In the genomic region with DNA sequence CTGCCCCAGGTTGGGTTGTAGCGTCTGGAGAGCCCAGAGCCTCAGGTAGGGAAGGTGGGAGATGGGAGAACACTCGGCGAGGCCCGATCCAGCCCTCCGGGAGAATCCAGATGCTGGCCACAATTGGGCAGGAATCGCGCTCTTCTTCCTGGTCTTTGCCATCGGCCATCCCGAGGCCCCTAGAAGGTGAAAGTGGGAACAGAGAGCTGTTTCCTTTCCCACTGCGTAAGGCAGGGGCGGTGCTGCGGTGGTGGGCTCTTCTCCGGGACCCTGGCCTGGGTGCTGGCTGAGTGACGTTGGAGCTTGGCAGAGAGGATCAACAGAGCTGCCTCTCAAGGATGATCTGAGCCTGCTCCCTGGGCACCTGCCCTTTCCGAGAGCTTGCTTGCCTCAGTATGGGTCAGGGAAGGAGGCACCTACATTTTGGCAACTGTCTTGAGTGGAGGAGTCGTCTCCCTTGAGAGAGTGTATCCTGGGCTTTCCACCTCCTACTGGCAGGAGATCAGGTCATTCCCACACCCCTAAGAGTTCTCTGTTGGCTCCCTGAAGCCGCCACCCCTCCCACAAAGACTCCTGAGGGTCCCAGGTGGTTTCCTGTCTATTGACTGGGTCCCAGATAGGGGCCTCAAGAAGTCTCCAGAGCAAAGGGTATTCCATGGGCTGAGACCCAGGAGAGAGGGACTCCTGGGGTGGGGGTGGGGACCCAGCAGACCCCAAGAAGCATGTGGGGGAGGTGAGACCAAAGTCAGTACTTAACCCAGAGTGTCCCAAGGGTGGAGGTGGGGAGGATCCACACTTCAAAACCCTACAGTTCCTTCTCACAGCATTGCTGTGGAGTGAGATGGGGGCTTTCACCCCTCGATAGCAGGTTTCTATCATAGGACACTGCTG, we compare ENCODE assay signal across 1 cellular context.
TF ChIP-seq lines count a peak whose summit lies in the region.

No MANE protein-coding gene starts in this region.

TF ChIP-seq in HepG2, 621 proteins besides CTCF, POLR2A, EP300 and RAD21 (continued from another document and continues in another):
- 0 out of 2 replicates have a peak, but pooled peaks have one; percentile 3 for TF ChIP-seq FOXK1 (CRISPR knock-in tag; IDR thresholded peaks at IDR 0.05; ENCODE audit: borderline replicate concordance, low read depth)
- no peak for TF ChIP-seq ZBTB7A (CRISPR knock-in tag; IDR thresholded peaks at IDR 0.05)
- no peak for TF ChIP-seq ZEB1 (IDR thresholded peaks at IDR 0.05; ENCODE audit: insufficient replicate concordance, low read depth)
- TF ChIP-seq KMT2A (CRISPR knock-in tag; IDR thresholded peaks at IDR 0.05) = no peak
- 0 out of 2 replicates have a peak, but pooled peaks have one; percentile 25 for TF ChIP-seq JUN (CRISPR knock-in tag; IDR thresholded peaks at IDR 0.05)
- TF ChIP-seq ZNF501 (CRISPR knock-in tag; IDR thresholded peaks at IDR 0.05) = no peak
- no peak for TF ChIP-seq STAG1 (CRISPR knock-in tag; IDR thresholded peaks at IDR 0.05)
- TF ChIP-seq, protein P1, sequence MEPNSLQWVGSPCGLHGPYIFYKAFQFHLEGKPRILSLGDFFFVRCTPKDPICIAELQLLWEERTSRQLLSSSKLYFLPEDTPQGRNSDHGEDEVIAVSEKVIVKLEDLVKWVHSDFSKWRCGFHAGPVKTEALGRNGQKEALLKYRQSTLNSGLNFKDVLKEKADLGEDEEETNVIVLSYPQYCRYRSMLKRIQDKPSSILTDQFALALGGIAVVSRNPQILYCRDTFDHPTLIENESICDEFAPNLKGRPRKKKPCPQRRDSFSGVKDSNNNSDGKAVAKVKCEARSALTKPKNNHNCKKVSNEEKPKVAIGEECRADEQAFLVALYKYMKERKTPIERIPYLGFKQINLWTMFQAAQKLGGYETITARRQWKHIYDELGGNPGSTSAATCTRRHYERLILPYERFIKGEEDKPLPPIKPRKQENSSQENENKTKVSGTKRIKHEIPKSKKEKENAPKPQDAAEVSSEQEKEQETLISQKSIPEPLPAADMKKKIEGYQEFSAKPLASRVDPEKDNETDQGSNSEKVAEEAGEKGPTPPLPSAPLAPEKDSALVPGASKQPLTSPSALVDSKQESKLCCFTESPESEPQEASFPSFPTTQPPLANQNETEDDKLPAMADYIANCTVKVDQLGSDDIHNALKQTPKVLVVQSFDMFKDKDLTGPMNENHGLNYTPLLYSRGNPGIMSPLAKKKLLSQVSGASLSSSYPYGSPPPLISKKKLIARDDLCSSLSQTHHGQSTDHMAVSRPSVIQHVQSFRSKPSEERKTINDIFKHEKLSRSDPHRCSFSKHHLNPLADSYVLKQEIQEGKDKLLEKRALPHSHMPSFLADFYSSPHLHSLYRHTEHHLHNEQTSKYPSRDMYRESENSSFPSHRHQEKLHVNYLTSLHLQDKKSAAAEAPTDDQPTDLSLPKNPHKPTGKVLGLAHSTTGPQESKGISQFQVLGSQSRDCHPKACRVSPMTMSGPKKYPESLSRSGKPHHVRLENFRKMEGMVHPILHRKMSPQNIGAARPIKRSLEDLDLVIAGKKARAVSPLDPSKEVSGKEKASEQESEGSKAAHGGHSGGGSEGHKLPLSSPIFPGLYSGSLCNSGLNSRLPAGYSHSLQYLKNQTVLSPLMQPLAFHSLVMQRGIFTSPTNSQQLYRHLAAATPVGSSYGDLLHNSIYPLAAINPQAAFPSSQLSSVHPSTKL (CRISPR knock-in tag; IDR thresholded peaks at IDR 0.05) = no peak
- no peak for TF ChIP-seq ZNF20 (CRISPR knock-in tag; IDR thresholded peaks at IDR 0.05)
- no peak for TF ChIP-seq ZNF383 (CRISPR knock-in tag; IDR thresholded peaks at IDR 0.05; ENCODE audit: borderline replicate concordance)
- no peak for TF ChIP-seq ZNF720 (CRISPR knock-in tag; IDR thresholded peaks at IDR 0.05)
- TF ChIP-seq, protein P2, sequence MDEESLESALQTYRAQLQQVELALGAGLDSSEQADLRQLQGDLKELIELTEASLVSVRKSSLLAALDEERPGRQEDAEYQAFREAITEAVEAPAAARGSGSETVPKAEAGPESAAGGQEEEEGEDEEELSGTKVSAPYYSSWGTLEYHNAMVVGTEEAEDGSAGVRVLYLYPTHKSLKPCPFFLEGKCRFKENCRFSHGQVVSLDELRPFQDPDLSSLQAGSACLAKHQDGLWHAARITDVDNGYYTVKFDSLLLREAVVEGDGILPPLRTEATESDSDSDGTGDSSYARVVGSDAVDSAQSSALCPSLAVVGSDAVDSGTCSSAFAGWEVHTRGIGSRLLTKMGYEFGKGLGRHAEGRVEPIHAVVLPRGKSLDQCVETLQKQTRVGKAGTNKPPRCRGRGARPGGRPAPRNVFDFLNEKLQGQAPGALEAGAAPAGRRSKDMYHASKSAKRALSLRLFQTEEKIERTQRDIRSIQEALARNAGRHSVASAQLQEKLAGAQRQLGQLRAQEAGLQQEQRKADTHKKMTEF (CRISPR knock-in tag; IDR thresholded peaks at IDR 0.05) = no peak
- 0 out of 2 replicates have a peak, but pooled peaks have one; percentile 13 for TF ChIP-seq GFI1 (CRISPR knock-in tag; IDR thresholded peaks at IDR 0.05; ENCODE audit: borderline replicate concordance)
- 0 out of 2 replicates have a peak, but pooled peaks have one; percentile 12 for TF ChIP-seq FOXC1 (CRISPR knock-in tag; IDR thresholded peaks at IDR 0.05; ENCODE audit: borderline replicate concordance)
- TF ChIP-seq, protein P3, sequence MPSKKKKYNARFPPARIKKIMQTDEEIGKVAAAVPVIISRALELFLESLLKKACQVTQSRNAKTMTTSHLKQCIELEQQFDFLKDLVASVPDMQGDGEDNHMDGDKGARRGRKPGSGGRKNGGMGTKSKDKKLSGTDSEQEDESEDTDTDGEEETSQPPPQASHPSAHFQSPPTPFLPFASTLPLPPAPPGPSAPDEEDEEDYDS (CRISPR knock-in tag; IDR thresholded peaks at IDR 0.05) = no peak
- TF ChIP-seq, protein P4, sequence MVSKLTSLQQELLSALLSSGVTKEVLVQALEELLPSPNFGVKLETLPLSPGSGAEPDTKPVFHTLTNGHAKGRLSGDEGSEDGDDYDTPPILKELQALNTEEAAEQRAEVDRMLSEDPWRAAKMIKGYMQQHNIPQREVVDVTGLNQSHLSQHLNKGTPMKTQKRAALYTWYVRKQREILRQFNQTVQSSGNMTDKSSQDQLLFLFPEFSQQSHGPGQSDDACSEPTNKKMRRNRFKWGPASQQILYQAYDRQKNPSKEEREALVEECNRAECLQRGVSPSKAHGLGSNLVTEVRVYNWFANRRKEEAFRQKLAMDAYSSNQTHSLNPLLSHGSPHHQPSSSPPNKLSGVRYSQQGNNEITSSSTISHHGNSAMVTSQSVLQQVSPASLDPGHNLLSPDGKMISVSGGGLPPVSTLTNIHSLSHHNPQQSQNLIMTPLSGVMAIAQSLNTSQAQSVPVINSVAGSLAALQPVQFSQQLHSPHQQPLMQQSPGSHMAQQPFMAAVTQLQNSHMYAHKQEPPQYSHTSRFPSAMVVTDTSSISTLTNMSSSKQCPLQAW (CRISPR knock-in tag; IDR thresholded peaks at IDR 0.05) = no peak
- TF ChIP-seq MTF2 (CRISPR knock-in tag; IDR thresholded peaks at IDR 0.05; ENCODE audit: borderline replicate concordance) = 0 out of 2 replicates have a peak, but pooled peaks have one; percentile 38
- no peak for TF ChIP-seq EHMT2 (IDR thresholded peaks at IDR 0.05; ENCODE audit: borderline replicate concordance, low read depth, low read length)
- TF ChIP-seq ZBTB7B (CRISPR knock-in tag; IDR thresholded peaks at IDR 0.05) = no peak
- no peak for TF ChIP-seq IRF2 (CRISPR knock-in tag; IDR thresholded peaks at IDR 0.05)
- TF ChIP-seq ZNF567 (CRISPR knock-in tag; IDR thresholded peaks at IDR 0.05; ENCODE audit: borderline replicate concordance) = no peak
- TF ChIP-seq, protein P5, sequence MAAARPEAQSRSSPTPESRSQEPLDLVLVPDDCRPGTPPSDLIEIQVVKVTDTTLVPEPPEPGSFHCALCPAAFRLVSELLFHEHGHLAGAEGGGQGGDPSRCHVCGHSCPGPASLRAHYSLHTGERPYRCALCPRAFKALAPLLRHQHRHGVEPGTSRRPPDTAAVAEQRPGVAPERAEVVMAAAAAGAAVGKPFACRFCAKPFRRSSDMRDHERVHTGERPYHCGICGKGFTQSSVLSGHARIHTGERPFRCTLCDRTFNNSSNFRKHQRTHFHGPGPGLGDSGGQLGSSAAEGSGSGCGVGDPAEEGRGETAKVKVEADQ (CRISPR knock-in tag; IDR thresholded peaks at IDR 0.05; ENCODE audit: borderline replicate concordance) = no peak
- no peak for TF ChIP-seq SMARCC2 (IDR thresholded peaks at IDR 0.05)
- no peak for TF ChIP-seq EEA1 (CRISPR knock-in tag; IDR thresholded peaks at IDR 0.05; ENCODE audit: borderline replicate concordance)
- TF ChIP-seq ZKSCAN5 (CRISPR knock-in tag; IDR thresholded peaks at IDR 0.05) = no peak
- TF ChIP-seq NKX3-1 (CRISPR knock-in tag; IDR thresholded peaks at IDR 0.05) = no peak
- no peak for TF ChIP-seq ZNF768 (CRISPR knock-in tag; IDR thresholded peaks at IDR 0.05)
- TF ChIP-seq, protein P6, sequence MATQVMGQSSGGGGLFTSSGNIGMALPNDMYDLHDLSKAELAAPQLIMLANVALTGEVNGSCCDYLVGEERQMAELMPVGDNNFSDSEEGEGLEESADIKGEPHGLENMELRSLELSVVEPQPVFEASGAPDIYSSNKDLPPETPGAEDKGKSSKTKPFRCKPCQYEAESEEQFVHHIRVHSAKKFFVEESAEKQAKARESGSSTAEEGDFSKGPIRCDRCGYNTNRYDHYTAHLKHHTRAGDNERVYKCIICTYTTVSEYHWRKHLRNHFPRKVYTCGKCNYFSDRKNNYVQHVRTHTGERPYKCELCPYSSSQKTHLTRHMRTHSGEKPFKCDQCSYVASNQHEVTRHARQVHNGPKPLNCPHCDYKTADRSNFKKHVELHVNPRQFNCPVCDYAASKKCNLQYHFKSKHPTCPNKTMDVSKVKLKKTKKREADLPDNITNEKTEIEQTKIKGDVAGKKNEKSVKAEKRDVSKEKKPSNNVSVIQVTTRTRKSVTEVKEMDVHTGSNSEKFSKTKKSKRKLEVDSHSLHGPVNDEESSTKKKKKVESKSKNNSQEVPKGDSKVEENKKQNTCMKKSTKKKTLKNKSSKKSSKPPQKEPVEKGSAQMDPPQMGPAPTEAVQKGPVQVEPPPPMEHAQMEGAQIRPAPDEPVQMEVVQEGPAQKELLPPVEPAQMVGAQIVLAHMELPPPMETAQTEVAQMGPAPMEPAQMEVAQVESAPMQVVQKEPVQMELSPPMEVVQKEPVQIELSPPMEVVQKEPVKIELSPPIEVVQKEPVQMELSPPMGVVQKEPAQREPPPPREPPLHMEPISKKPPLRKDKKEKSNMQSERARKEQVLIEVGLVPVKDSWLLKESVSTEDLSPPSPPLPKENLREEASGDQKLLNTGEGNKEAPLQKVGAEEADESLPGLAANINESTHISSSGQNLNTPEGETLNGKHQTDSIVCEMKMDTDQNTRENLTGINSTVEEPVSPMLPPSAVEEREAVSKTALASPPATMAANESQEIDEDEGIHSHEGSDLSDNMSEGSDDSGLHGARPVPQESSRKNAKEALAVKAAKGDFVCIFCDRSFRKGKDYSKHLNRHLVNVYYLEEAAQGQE (IDR thresholded peaks at IDR 0.05; ENCODE audit: borderline replicate concordance in 1 of 2, low read depth in 1 of 2, low read length in 2 of 2) = no peak
- no peak; the same call in 1 of the 2 replicates for TF ChIP-seq MEIS2 (CRISPR knock-in tag; IDR thresholded peaks at IDR 0.05)
- TF ChIP-seq, protein P7, sequence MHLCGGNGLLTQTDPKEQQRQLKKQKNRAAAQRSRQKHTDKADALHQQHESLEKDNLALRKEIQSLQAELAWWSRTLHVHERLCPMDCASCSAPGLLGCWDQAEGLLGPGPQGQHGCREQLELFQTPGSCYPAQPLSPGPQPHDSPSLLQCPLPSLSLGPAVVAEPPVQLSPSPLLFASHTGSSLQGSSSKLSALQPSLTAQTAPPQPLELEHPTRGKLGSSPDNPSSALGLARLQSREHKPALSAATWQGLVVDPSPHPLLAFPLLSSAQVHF (CRISPR knock-in tag; IDR thresholded peaks at IDR 0.05) = no peak
- TF ChIP-seq, protein P8, sequence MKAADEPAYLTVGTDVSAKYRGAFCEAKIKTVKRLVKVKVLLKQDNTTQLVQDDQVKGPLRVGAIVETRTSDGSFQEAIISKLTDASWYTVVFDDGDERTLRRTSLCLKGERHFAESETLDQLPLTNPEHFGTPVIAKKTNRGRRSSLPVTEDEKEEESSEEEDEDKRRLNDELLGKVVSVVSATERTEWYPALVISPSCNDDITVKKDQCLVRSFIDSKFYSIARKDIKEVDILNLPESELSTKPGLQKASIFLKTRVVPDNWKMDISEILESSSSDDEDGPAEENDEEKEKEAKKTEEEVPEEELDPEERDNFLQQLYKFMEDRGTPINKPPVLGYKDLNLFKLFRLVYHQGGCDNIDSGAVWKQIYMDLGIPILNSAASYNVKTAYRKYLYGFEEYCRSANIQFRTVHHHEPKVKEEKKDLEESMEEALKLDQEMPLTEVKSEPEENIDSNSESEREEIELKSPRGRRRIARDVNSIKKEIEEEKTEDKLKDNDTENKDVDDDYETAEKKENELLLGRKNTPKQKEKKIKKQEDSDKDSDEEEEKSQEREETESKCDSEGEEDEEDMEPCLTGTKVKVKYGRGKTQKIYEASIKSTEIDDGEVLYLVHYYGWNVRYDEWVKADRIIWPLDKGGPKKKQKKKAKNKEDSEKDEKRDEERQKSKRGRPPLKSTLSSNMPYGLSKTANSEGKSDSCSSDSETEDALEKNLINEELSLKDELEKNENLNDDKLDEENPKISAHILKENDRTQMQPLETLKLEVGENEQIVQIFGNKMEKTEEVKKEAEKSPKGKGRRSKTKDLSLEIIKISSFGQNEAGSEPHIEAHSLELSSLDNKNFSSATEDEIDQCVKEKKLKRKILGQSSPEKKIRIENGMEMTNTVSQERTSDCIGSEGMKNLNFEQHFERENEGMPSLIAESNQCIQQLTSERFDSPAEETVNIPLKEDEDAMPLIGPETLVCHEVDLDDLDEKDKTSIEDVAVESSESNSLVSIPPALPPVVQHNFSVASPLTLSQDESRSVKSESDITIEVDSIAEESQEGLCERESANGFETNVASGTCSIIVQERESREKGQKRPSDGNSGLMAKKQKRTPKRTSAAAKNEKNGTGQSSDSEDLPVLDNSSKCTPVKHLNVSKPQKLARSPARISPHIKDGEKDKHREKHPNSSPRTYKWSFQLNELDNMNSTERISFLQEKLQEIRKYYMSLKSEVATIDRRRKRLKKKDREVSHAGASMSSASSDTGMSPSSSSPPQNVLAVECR (CRISPR knock-in tag; IDR thresholded peaks at IDR 0.05; ENCODE audit: borderline replicate concordance) = 0 out of 2 replicates have a peak, but pooled peaks have one; percentile 8
- TF ChIP-seq, protein P9, sequence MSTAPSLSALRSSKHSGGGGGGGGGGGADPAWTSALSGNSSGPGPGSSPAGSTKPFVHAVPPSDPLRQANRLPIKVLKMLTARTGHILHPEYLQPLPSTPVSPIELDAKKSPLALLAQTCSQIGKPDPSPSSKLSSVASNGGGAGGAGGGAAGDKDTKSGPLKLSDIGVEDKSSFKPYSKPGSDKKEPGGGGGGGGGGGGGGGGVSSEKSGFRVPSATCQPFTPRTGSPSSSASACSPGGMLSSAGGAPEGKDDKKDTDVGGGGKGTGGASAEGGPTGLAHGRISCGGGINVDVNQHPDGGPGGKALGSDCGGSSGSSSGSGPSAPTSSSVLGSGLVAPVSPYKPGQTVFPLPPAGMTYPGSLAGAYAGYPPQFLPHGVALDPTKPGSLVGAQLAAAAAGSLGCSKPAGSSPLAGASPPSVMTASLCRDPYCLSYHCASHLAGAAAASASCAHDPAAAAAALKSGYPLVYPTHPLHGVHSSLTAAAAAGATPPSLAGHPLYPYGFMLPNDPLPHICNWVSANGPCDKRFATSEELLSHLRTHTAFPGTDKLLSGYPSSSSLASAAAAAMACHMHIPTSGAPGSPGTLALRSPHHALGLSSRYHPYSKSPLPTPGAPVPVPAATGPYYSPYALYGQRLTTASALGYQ (CRISPR knock-in tag; IDR thresholded peaks at IDR 0.05) = no peak
- no peak for TF ChIP-seq FOXA1 (IDR thresholded peaks at IDR 0.05)
- TF ChIP-seq FOXA1 (CRISPR knock-in tag; IDR thresholded peaks at IDR 0.05) = no peak
- no peak for TF ChIP-seq SOX13 (IDR thresholded peaks at IDR 0.05)
- no peak for TF ChIP-seq SOX13 (CRISPR knock-in tag; conservative IDR thresholded peaks at IDR 0.05 in 1 of 2, IDR thresholded peaks at IDR 0.05 in 1 of 2)
- TF ChIP-seq RELA (CRISPR knock-in tag; IDR thresholded peaks at IDR 0.05) = no peak
- TF ChIP-seq ZSCAN31 (CRISPR knock-in tag; IDR thresholded peaks at IDR 0.05; ENCODE audit: low read depth) = no peak
- TF ChIP-seq FOSL1 (CRISPR knock-in tag; IDR thresholded peaks at IDR 0.05; ENCODE audit: borderline replicate concordance) = no peak
